ENCODE assay signal across 17 cellular contexts in the genomic region with DNA sequence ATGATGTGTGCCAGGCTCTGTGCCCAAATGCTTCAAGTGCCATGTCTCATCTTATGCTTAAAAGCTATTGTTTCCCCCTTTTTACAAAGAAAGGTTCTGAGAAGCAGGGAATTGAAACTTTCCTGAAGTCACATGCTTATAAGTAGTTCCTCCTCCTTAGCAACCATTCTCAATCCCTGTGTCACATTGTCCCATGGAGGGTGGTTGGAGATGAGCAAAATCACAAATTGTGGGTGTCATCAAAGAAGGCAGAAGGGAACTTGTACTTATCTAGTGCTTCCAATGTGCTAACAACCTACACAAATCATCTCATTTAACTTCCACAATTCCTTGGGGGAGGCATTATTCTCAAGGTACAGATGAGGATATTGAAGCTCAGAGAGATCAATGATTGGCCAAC. TPM values are rescaled to one million over a fixed set of nuclear protein-coding genes. Genes with fewer than 3 reads are reported as not detected.
A peak's percentile ranks its signal among the peaks of the same experiment; 100 is the strongest.
DNase-seq lines count a peak whose midpoint lies in the region; ATAC-seq and TF ChIP-seq lines count a peak whose summit lies in the region.
"Had no signal": no experiment of that assay in that cellular context is flagged by ENCODE, and none has a peak within 500 bp of the region (broad histone marks: within the 10 kb centered on the region; RNA-seq: fewer than 3 reads in every experiment).

No MANE protein-coding gene starts in this region.

- no peak for ATAC-seq in GM18858 (IDR thresholded peaks at IDR 0.05; ENCODE audit: unreplicated experiment)
- ATAC-seq: CD8-positive, alpha-beta T cell had no signal

- no peaks in the 10 kb centered on the region for H3K36me3 Mint-ChIP-seq in dendritic cell treated with granulocyte-macrophage colony-stimulating factor and Interleukin-4, amounts not matched to agents 40 ng/mL and 50 ng/mL, for 4 days (ENCODE audit: low read depth)
- H3K36me3 Mint-ChIP-seq in osteocyte (ENCODE audit: unreplicated experiment), result no peaks in the 10 kb centered on the region
- H3K36me3 Mint-ChIP-seq: CD14-positive monocyte; CD8-positive, alpha-beta T cell had no signal

- H3K4me3 Mint-ChIP-seq in dendritic cell treated with granulocyte-macrophage colony-stimulating factor and Interleukin-4, amounts not matched to agents 40 ng/mL and 50 ng/mL, for 4 days, result no peak overlapping the region
- H3K4me3 Mint-ChIP-seq in osteocyte (ENCODE audit: unreplicated experiment), result no peak overlapping the region
- H3K4me3 Mint-ChIP-seq: CD14-positive monocyte; CD4-positive, alpha-beta T cell; CD8-positive, alpha-beta T cell had no signal

- peak overlapping the region; percentile 45 for H3K27ac Mint-ChIP-seq in dendritic cell treated with granulocyte-macrophage colony-stimulating factor and Interleukin-4, amounts not matched to agents 40 ng/mL and 50 ng/mL, for 4 days
- H3K27ac Mint-ChIP-seq in osteocyte (ENCODE audit: unreplicated experiment), result no peak overlapping the region
- H3K27ac Mint-ChIP-seq: CD14-positive monocyte; CD4-positive, alpha-beta T cell; CD8-positive, alpha-beta T cell had no signal

- intact Hi-C loops in dendritic cell treated with granulocyte-macrophage colony-stimulating factor and Interleukin-4, amounts not matched to agents 40 ng/mL and 50 ng/mL, for 4 days (cut with micrococcal nuclease), result loop anchor here (5.0 kb wide), 1 partner anchor 486 kb away; a partner anchor contains a TSS

- DNase-seq in MV-4-11 (lab: John Stamatoyannopoulos, UW) (peak; percentile 50), osteocyte (ENCODE audit: extremely low spot score, unreplicated experiment) (no peak), SIG-M5 (lab: John Stamatoyannopoulos, UW) (no peak)
- DNase-seq: 8988T; ACHN; BE2C; C1 segment of cervical spinal cord; Caco-2; Calu3; CD4-positive, alpha-beta T cell; CD8-positive, alpha-beta T cell; DMS79 treated with DMSO at 0.1 percent for 48 hours; GF-D8 had no signal

- H3K4me1 Mint-ChIP-seq in dendritic cell treated with granulocyte-macrophage colony-stimulating factor and Interleukin-4, amounts not matched to agents 40 ng/mL and 50 ng/mL, for 4 days (ENCODE audit: low read depth), result peaks cover 42% of the 10 kb centered on the region
- H3K4me1 Mint-ChIP-seq in osteocyte (ENCODE audit: unreplicated experiment), result no peaks in the 10 kb centered on the region
- H3K4me1 Mint-ChIP-seq: CD14-positive monocyte had no signal

- peaks cover 1% of the 10 kb centered on the region for H3K27me3 Mint-ChIP-seq in dendritic cell treated with granulocyte-macrophage colony-stimulating factor and Interleukin-4, amounts not matched to agents 40 ng/mL and 50 ng/mL, for 4 days
- peaks cover 8% of the 10 kb centered on the region for H3K27me3 Mint-ChIP-seq in osteocyte (ENCODE audit: unreplicated experiment)

- TF ChIP-seq CTCF in osteocyte (IDR thresholded peaks at IDR 0.05), result no peak

- H3K9me3 Mint-ChIP-seq in dendritic cell treated with granulocyte-macrophage colony-stimulating factor and Interleukin-4, amounts not matched to agents 40 ng/mL and 50 ng/mL, for 4 days, result no peaks in the 10 kb centered on the region
- no peaks in the 10 kb centered on the region for H3K9me3 Mint-ChIP-seq in osteocyte (ENCODE audit: unreplicated experiment)
- H3K9me3 Mint-ChIP-seq: CD4-positive, alpha-beta T cell; CD8-positive, alpha-beta T cell had no signal

RNA-seq across cellular contexts. Expression of a gene that starts 10.1 kb away (rescaled TPM):
- not detected in 2 replicates for total RNA-seq in osteocyte
- total RNA-seq: A673; Caco-2; CD4-positive, alpha-beta T cell; CD8-positive, alpha-beta T cell had no signal

RNA-seq across cellular contexts. Expression of a gene that starts 49.2 kb away (rescaled TPM):
- total RNA-seq in osteocyte, result 5.4 and 7.1 TPM in 2 replicates

RNA-seq across cellular contexts. Expression of a gene that starts 49.3 kb away (rescaled TPM):
- 5.6 and 7.8 TPM in 2 replicates for total RNA-seq in osteocyte
